Comparison of ENCODE assay signal across 13 cellular contexts in the genomic region with DNA sequence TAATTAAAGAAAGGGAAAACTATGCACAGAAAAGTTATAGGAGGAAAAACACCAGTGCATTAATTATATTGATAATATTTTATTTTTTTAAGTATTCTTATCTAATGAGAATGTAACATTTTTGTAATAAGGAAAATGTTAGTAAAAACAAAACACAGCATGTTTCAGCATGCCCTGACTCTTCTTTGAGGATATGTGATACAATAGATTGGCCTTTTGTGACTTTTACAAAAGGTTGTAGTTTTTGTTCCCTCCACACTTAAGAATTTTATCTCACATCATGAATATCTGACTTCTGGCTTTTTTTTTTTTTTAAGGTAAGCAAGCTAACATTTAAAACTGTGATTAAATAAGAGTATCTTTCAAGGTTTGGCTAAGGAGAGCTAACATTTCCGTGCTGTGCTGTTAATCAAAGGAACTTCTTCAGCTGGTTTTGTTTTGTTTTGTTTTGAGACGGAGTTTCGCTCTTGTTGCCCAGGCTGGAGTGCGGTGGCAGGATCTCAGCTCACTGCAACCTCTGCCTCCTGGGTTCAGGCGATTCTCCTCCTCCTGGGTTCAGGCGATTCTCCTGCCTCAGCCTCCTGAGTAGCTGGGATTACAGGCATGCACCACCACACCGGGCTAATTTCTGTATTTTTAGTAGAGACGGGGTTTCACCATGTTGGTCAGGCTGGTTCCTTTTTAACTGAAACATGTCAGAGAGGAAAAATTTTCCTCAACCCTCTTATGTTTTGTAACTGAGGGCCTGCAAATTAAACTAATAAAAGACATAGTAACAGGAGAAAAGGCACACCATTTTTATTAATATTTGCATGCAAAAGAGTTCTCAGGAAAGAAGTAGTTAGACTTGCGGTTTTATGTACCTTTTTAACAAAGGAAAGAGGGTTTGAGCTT. TPM values are rescaled to one million over a fixed set of nuclear protein-coding genes. Genes with fewer than 3 reads are reported as not detected.
DNase-seq lines count a peak whose midpoint lies in the region; ATAC-seq, FAIRE-seq and TF ChIP-seq lines count a peak whose summit lies in the region.
"Had no signal": no experiment of that assay in that cellular context is flagged by ENCODE, and none has a peak within 500 bp of the region (broad histone marks: within the 10 kb centered on the region; RNA-seq: fewer than 3 reads in every experiment).

No MANE protein-coding gene starts in this region.

- 84 to 85% methylated on average over 9 of the region's 9 CpGs for WGBS in pancreas, 2 donors

- peaks cover 7% of the 10 kb centered on the region for H3K9me3 Mint-ChIP-seq in natural killer cell treated with Interleukin-12 subunit alpha and Interleukin-12 subunit beta and Interleukin-15 and Interleukin-18, amount 100 ng/mL, for 72 hours

- H3K4me3 Mint-ChIP-seq in natural killer cell treated with Interleukin-12 subunit alpha and Interleukin-12 subunit beta and Interleukin-15 and Interleukin-18, amount 100 ng/mL, for 72 hours, result peak overlapping the region; percentile 67

- H3K27ac ChIP-seq in pancreas, result no peak overlapping the region
- H3K27ac ChIP-seq: HL-60, sigmoid colon had no signal

- H3K27me3 ChIP-seq in pancreas, result no peaks in the 10 kb centered on the region
- H3K27me3 ChIP-seq: sigmoid colon had no signal

- ATAC-seq in HG03432 (IDR thresholded peaks at IDR 0.05; ENCODE audit: unreplicated experiment) (peak; percentile 42), HG03045 (IDR thresholded peaks at IDR 0.05; ENCODE audit: unreplicated experiment) (no peak), pancreas (no peak)
- no peak for ATAC-seq in natural killer cell treated with Interleukin-12 subunit alpha and Interleukin-12 subunit beta and Interleukin-15 and Interleukin-18, amount 100 ng/mL, for 72 hours

- intact Hi-C loops in pancreas (cut with DNase I), result no loop called here

- peak overlapping the region; percentile 23 to 30 for H3K27ac Mint-ChIP-seq in natural killer cell treated with Interleukin-12 subunit alpha and Interleukin-12 subunit beta and Interleukin-15 and Interleukin-18, amount 100 ng/mL, for 72 hours

- DNase-seq in GM18507 (ENCODE audit: extremely low spot score, insufficient read length, low read depth) (no peak), activated T-helper 1 cell treated with Interleukin-2 at 50 U/mL for 16 hours (ENCODE audit: low read depth) (peak; percentile 1), SW480 (ENCODE audit: low spot score) (no peak), pancreas (no peak), NCI-H748 (lab: John Stamatoyannopoulos, UW; ENCODE audit: unreplicated experiment) (no peak)
- DNase-seq in natural killer cell treated with Interleukin-12 subunit alpha and Interleukin-12 subunit beta and Interleukin-15 and Interleukin-18, amount 100 ng/mL, for 72 hours (ENCODE audit: low spot score), result no peak
- DNase-seq: HCEC 1CT, NCI-H146, sigmoid colon had no signal

- H3K36me3 Mint-ChIP-seq in natural killer cell treated with Interleukin-12 subunit alpha and Interleukin-12 subunit beta and Interleukin-15 and Interleukin-18, amount 100 ng/mL, for 72 hours, result peaks cover 13% of the 10 kb centered on the region

- no peaks in the 10 kb centered on the region for H3K4me1 ChIP-seq in pancreas
- H3K4me1 ChIP-seq: sigmoid colon had no signal

- no peak overlapping the region for H3K4me3 ChIP-seq in pancreas
- H3K4me3 ChIP-seq: sigmoid colon had no signal

- FAIRE-seq in GM18507 (lab: Jason Lieb, UNC) (peak; percentile 83), pancreas (lab: Jason Lieb, UNC) (no peak)
- FAIRE-seq: colon had no signal

- no peak for TF ChIP-seq CTCF in pancreas (IDR thresholded peaks at IDR 0.05)

- no peaks in the 10 kb centered on the region for H3K9me3 ChIP-seq in pancreas

- H3K4me1 Mint-ChIP-seq in natural killer cell treated with Interleukin-12 subunit alpha and Interleukin-12 subunit beta and Interleukin-15 and Interleukin-18, amount 100 ng/mL, for 72 hours (ENCODE audit: low read depth in 2 of 2), result peaks cover 29 to 33% of the 10 kb centered on the region in 2 donors

- no peaks in the 10 kb centered on the region for H3K36me3 ChIP-seq in pancreas
- H3K36me3 ChIP-seq: sigmoid colon had no signal

- no peaks in the 10 kb centered on the region for H3K27me3 Mint-ChIP-seq in natural killer cell treated with Interleukin-12 subunit alpha and Interleukin-12 subunit beta and Interleukin-15 and Interleukin-18, amount 100 ng/mL, for 72 hours

RNA-seq across cellular contexts. Expression of gene RESF1, which starts 30.7 kb away (rescaled TPM):
- total RNA-seq in natural killer cell treated with Interleukin-12 subunit alpha and Interleukin-12 subunit beta and Interleukin-15 and Interleukin-18, amount 100 ng/mL, for 72 hours, result 100 to 1,000 TPM in 1 of 2 donors, 10 to 100 TPM in 1; 71.7 to 107 TPM
- total RNA-seq in pancreas, result 10 to 100 TPM; 10.6 to 32.1 (median 15.6) TPM
- 10 to 100 TPM; 23.1 to 25.2 TPM for polyA plus RNA-seq in pancreas
